In genomic region chr1:68624233-68624632, GRCh38 we compare ENCODE assay signal across 13 cellular contexts.
DNase-seq lines count a peak whose midpoint lies in the region.
"Had no signal": no experiment of that assay in that cellular context is flagged by ENCODE, and none has a peak within 500 bp of the region (broad histone marks: within the 10 kb centered on the region; RNA-seq: fewer than 3 reads in every experiment).

No MANE protein-coding gene starts in this region.

- no peaks in the 10 kb centered on the region for H3K4me1 Mint-ChIP-seq in activated CD4-positive, alpha-beta memory T cell treated with anti-CD3 and anti-CD28 coated beads for 36 hours (ENCODE audit: low read depth)

- POLR2A ChIA-PET in activated CD4-positive, alpha-beta memory T cell treated with anti-CD3 and anti-CD28 coated beads for 36 hours (lab: Charles Lee): no interaction called here

- no peaks in the 10 kb centered on the region for H3K27me3 Mint-ChIP-seq in activated CD4-positive, alpha-beta memory T cell treated with anti-CD3 and anti-CD28 coated beads for 36 hours

- CTCF ChIA-PET in activated CD4-positive, alpha-beta memory T cell treated with anti-CD3 and anti-CD28 coated beads for 36 hours (lab: Charles Lee): no interaction called here

- intact Hi-C loops in activated CD4-positive, alpha-beta memory T cell treated with anti-CD3 and anti-CD28 coated beads for 36 hours (cut with micrococcal nuclease): no loop called here

- H3K9me3 Mint-ChIP-seq in activated CD4-positive, alpha-beta memory T cell treated with anti-CD3 and anti-CD28 coated beads for 36 hours: peaks cover 22% of the 10 kb centered on the region

- no peak overlapping the region for H3K27ac Mint-ChIP-seq in activated CD4-positive, alpha-beta memory T cell treated with anti-CD3 and anti-CD28 coated beads for 36 hours
- H3K27ac Mint-ChIP-seq: nephron had no signal

- DNase-seq in EL (peak; percentile 53), NCI-H446 treated with DMSO at 0.1 percent for 48 hours (lab: John Stamatoyannopoulos, UW) (peak; percentile 36), dedifferentiated amniotic fluid mesenchymal stem cell (ENCODE audit: extremely low spot score) (peak; percentile 21), iPS-NIHi7 (ENCODE audit: extremely low spot score) (peak; percentile 20), hippocampal formation (lab: John Stamatoyannopoulos, UW) (no peak), MV-4-11 (lab: John Stamatoyannopoulos, UW) (no peak), NCI-H1436 treated with DMSO at 0.1 percent for 48 hours (lab: John Stamatoyannopoulos, UW) (no peak)
- DNase-seq in activated CD4-positive, alpha-beta memory T cell treated with anti-CD3 and anti-CD28 coated beads for 36 hours: no peak
- DNase-seq: DMS153; left colon; stimulated activated CD4-positive, alpha-beta T cell treated with anti-CD3 and anti-CD28 coated beads, Interleukin-12 subunit alpha, Interleukin-12 subunit beta, amount 100 ng/mL, for 4 hours; uterus had no signal

- no peaks in the 10 kb centered on the region for H3K36me3 Mint-ChIP-seq in activated CD4-positive, alpha-beta memory T cell treated with anti-CD3 and anti-CD28 coated beads for 36 hours

- H3K4me3 Mint-ChIP-seq in activated CD4-positive, alpha-beta memory T cell treated with anti-CD3 and anti-CD28 coated beads for 36 hours: no peak overlapping the region
- H3K4me3 Mint-ChIP-seq: nephron had no signal

Comparison
In these comparisons a context has a peak if more than half of its experiments do, and no peak if none do; other contexts are left out.
1. DNase-seq: peak in EL (single experiment), NCI-H446 treated with DMSO at 0.1 percent for 48 hours (single experiment), dedifferentiated amniotic fluid mesenchymal stem cell (single experiment) and iPS-NIHi7 (single experiment); none in hippocampal formation (0 of 2), MV-4-11 (single experiment), NCI-H1436 treated with DMSO at 0.1 percent for 48 hours (single experiment) and activated CD4-positive, alpha-beta memory T cell treated with anti-CD3 and anti-CD28 coated beads for 36 hours (single experiment).